9 cellular contexts compared by ENCODE assay signal in genomic region chr19:33302974-33303790, GRCh38. TPM values are rescaled to one million over a fixed set of nuclear protein-coding genes. Genes with fewer than 3 reads are reported as not detected.
DNase-seq lines count a peak whose midpoint lies in the region; FAIRE-seq and TF ChIP-seq lines count a peak whose summit lies in the region.
"Had no signal": no experiment of that assay in that cellular context is flagged by ENCODE, and none has a peak within 500 bp of the region (broad histone marks: within the 10 kb centered on the region; RNA-seq: fewer than 3 reads in every experiment).

No MANE protein-coding gene starts in this region.

- no peaks in the 10 kb centered on the region for H3K36me3 Mint-ChIP-seq in activated CD4-positive, alpha-beta memory T cell treated with anti-CD3 and anti-CD28 coated beads for 36 hours
- no peaks in the 10 kb centered on the region for H3K36me3 Mint-ChIP-seq in activated CD4-positive, alpha-beta memory T cell treated with anti-CD3 and anti-CD28 coated beads, Interleukin-2, amount 10 ng/mL, durations not matched to agents 7 days and 5 days (ENCODE audit: low read depth)
- no peaks in the 10 kb centered on the region for H3K36me3 Mint-ChIP-seq in nephron progenitor cell (ENCODE audit: low read depth)

- intact Hi-C loops in activated CD4-positive, alpha-beta memory T cell treated with anti-CD3 and anti-CD28 coated beads for 36 hours (cut with micrococcal nuclease) = loop anchor here (2.0 kb wide), 2 partner anchors 68 to 70 kb away; partner anchors contain the start of gene CEBPG

- POLR2A ChIA-PET in activated CD4-positive, alpha-beta memory T cell treated with anti-CD3 and anti-CD28 coated beads for 36 hours (lab: Charles Lee) = interaction anchor here (1.1 to 2.1 kb wide), 2 partner anchors 68 to 70 kb away, joined by 3 to 10 read pairs; partner anchors contain the start of gene CEBPG
- POLR2A ChIA-PET in activated CD4-positive, alpha-beta memory T cell treated with anti-CD3 and anti-CD28 coated beads, Interleukin-2, amount 10 ng/mL, durations not matched to agents 7 days and 5 days (lab: Charles Lee) = interaction anchor here (1.0 to 1.5 kb wide), 3 partner anchors 19 to 71 kb away, joined by 3 to 7 read pairs (median 3); partner anchors contain the start of gene CEBPG

- FAIRE-seq in GM19239 (lab: Jason Lieb, UNC) = no peak
- FAIRE-seq: endometrium had no signal

- TF ChIP-seq CTCF in WI38 (IDR thresholded peaks at IDR 0.05; ENCODE audit: low read depth, low read length) (no peak), fibroblast of the aortic adventitia (IDR thresholded peaks at IDR 0.05; ENCODE audit: insufficient read depth, low read length) (no peak), nephron progenitor cell (IDR thresholded peaks at IDR 0.05) (no peak)

- CTCF ChIA-PET in activated CD4-positive, alpha-beta memory T cell treated with anti-CD3 and anti-CD28 coated beads for 36 hours (lab: Charles Lee) = interaction anchor here (0.6 to 5.6 kb wide), 14 partner anchors 9 to 127 kb away, joined by 3 to 40 read pairs (median 4); partner anchors contain the start of gene CEBPG
- CTCF ChIA-PET in activated CD4-positive, alpha-beta memory T cell treated with anti-CD3 and anti-CD28 coated beads, Interleukin-2, amount 10 ng/mL, durations not matched to agents 7 days and 5 days (lab: Charles Lee) = interaction anchor here (1.7 kb wide), 1 partner anchor 67 kb away, joined by 10 read pairs; no protein-coding TSS in a partner anchor

- no peaks in the 10 kb centered on the region for H3K4me1 Mint-ChIP-seq in activated CD4-positive, alpha-beta memory T cell treated with anti-CD3 and anti-CD28 coated beads for 36 hours (ENCODE audit: low read depth)
- peaks cover 2% of the 10 kb centered on the region for H3K4me1 Mint-ChIP-seq in activated CD4-positive, alpha-beta memory T cell treated with anti-CD3 and anti-CD28 coated beads, Interleukin-2, amount 10 ng/mL, durations not matched to agents 7 days and 5 days
- peaks cover 12% of the 10 kb centered on the region for H3K4me1 Mint-ChIP-seq in nephron progenitor cell

- H3K27ac Mint-ChIP-seq in activated CD4-positive, alpha-beta memory T cell treated with anti-CD3 and anti-CD28 coated beads for 36 hours = no peak overlapping the region
- H3K27ac Mint-ChIP-seq in activated CD4-positive, alpha-beta memory T cell treated with anti-CD3 and anti-CD28 coated beads, Interleukin-2, amount 10 ng/mL, durations not matched to agents 7 days and 5 days = no peak overlapping the region
- H3K27ac Mint-ChIP-seq in nephron progenitor cell = no peak overlapping the region

- peak; percentile 18 for DNase-seq in activated CD4-positive, alpha-beta memory T cell treated with anti-CD3 and anti-CD28 coated beads for 36 hours
- DNase-seq in activated CD4-positive, alpha-beta memory T cell treated with anti-CD3 and anti-CD28 coated beads, Interleukin-2, amount 10 ng/mL, durations not matched to agents 7 days and 5 days = no peak
- peak; percentile 3 for DNase-seq in HS-5 (ENCODE audit: low read depth)
- DNase-seq in fibroblast of the aortic adventitia (ENCODE audit: low read depth) = peak; percentile 57
- peak; percentile 70 for DNase-seq in nephron progenitor cell
- no peak for DNase-seq in GM19239 (ENCODE audit: insufficient read length, low spot score)
- no peak for DNase-seq in GDM1 (lab: John Stamatoyannopoulos, UW)

- H3K4me3 ChIP-seq in WI38 (ENCODE audit: low read depth, low read length) = peak overlapping the region; percentile 58
- peak overlapping the region; percentile 67 for H3K4me3 ChIP-seq in fibroblast of the aortic adventitia (ENCODE audit: low read depth, low read length)

- peaks cover 29% of the 10 kb centered on the region for H3K27me3 Mint-ChIP-seq in activated CD4-positive, alpha-beta memory T cell treated with anti-CD3 and anti-CD28 coated beads for 36 hours
- peaks cover 45% of the 10 kb centered on the region for H3K27me3 Mint-ChIP-seq in activated CD4-positive, alpha-beta memory T cell treated with anti-CD3 and anti-CD28 coated beads, Interleukin-2, amount 10 ng/mL, durations not matched to agents 7 days and 5 days
- H3K27me3 Mint-ChIP-seq in nephron progenitor cell (ENCODE audit: low read depth, poor library complexity) = peaks cover 61% of the 10 kb centered on the region

- peak overlapping the region; percentile 54 for H3K4me3 Mint-ChIP-seq in activated CD4-positive, alpha-beta memory T cell treated with anti-CD3 and anti-CD28 coated beads for 36 hours
- no peak overlapping the region for H3K4me3 Mint-ChIP-seq in activated CD4-positive, alpha-beta memory T cell treated with anti-CD3 and anti-CD28 coated beads, Interleukin-2, amount 10 ng/mL, durations not matched to agents 7 days and 5 days
- H3K4me3 Mint-ChIP-seq in nephron progenitor cell = peak overlapping the region; percentile 78

- H3K9me3 Mint-ChIP-seq in activated CD4-positive, alpha-beta memory T cell treated with anti-CD3 and anti-CD28 coated beads for 36 hours = no peaks in the 10 kb centered on the region
- H3K9me3 Mint-ChIP-seq in activated CD4-positive, alpha-beta memory T cell treated with anti-CD3 and anti-CD28 coated beads, Interleukin-2, amount 10 ng/mL, durations not matched to agents 7 days and 5 days = no peaks in the 10 kb centered on the region
- no peaks in the 10 kb centered on the region for H3K9me3 Mint-ChIP-seq in nephron progenitor cell

RNA-seq across cellular contexts. Expression of gene CEBPA, which starts 0.8 kb away (rescaled TPM):
- under 1 TPM; 0.22 to 0.33 TPM for total RNA-seq in activated CD4-positive, alpha-beta memory T cell treated with anti-CD3 and anti-CD28 coated beads for 36 hours
- total RNA-seq in activated CD4-positive, alpha-beta memory T cell treated with anti-CD3 and anti-CD28 coated beads, Interleukin-2, amount 10 ng/mL, durations not matched to agents 7 days and 5 days = under 1 TPM; 0.18 to 0.20 TPM
- 0.18 TPM in 1 of 2 replicates, not detected in the other for total RNA-seq in fibroblast of the aortic adventitia (ENCODE audit: low replicate concordance)

Comparison
In these comparisons a context has a peak if more than half of its experiments do, and no peak if none do; other contexts are left out.
1. DNase-seq: peak in activated CD4-positive, alpha-beta memory T cell treated with anti-CD3 and anti-CD28 coated beads for 36 hours (single experiment), HS-5 (single experiment), fibroblast of the aortic adventitia (single experiment) and nephron progenitor cell (single experiment); none in activated CD4-positive, alpha-beta memory T cell treated with anti-CD3 and anti-CD28 coated beads, Interleukin-2, amount 10 ng/mL, durations not matched to agents 7 days and 5 days (single experiment), GM19239 (single experiment) and GDM1 (single experiment).